In the genomic region with DNA sequence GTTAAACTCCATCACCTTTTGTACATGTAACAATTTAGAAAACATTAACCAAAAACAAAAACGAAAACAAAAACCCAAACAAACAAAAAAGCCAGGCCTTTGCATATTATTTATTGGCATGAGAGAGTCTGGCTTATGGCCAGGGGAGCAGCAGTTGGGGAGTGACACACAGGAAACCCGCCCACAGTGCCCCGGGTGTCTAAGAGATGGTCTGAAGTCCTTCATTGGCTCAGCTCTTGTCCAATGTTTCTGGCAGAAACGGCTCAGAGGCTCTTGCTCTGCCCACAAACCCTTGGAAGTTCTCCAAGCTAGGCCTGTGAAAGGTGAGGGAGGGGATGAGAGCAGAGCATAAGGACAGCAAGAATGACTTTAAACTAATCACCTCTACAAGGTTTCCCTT, we compare ENCODE assay signal across 9 cellular contexts.
DNase-seq lines count a peak whose midpoint lies in the region; TF ChIP-seq lines count a peak whose summit lies in the region.
"Had no signal": no experiment of that assay in that cellular context is flagged by ENCODE, and none has a peak within 500 bp of the region (broad histone marks: within the 10 kb centered on the region; RNA-seq: fewer than 3 reads in every experiment).

No MANE protein-coding gene starts in this region.

- WGBS in GM23248 (ENCODE audit: low coverage in 1 of 2, low lambda C conversion rate in 2 of 2, missing lambda C conversion rate in 2 of 2), 2 experiments, result 20 to 21% methylated on average over 4 of the region's 4 CpGs

- no peaks in the 10 kb centered on the region for H3K36me3 ChIP-seq in GM23248 (ENCODE audit: low read depth)

- no peaks in the 10 kb centered on the region for H3K79me2 ChIP-seq in GM23248 (ENCODE audit: insufficient read depth)

- H3K4me3 ChIP-seq in GM12865 (ENCODE audit: low read depth, low read length), result no peak overlapping the region
- H3K4me3 ChIP-seq in GM23248, result no peak overlapping the region
- H3K4me3 ChIP-seq in fibroblast of pulmonary artery (replicated peaks; ENCODE audit: low read depth, low read length), result no peak overlapping the region

- no peak overlapping the region for H3K9ac ChIP-seq in GM23248

- peak overlapping the region; percentile 29 for H3K4me2 ChIP-seq in GM23248 (ENCODE audit: unreplicated experiment)

- no peak for TF ChIP-seq CTCF in GM12865 (IDR thresholded peaks at IDR 0.05; ENCODE audit: insufficient read depth, low read depth, low read length, missing control alignments)
- TF ChIP-seq CTCF in fibroblast of pulmonary artery (IDR thresholded peaks at IDR 0.05; ENCODE audit: low read length, missing control alignments), result no peak

- H3K27me3 ChIP-seq in GM23248 (replicated peaks; ENCODE audit: insufficient read depth), result no peaks in the 10 kb centered on the region

- in situ Hi-C loops in GM23248 (cut with MboI), result no loop called here

- DNase-seq in GM12865 (ENCODE audit: low read depth) (peak; percentile 79), GM23248 (peak; percentile 85), MV-4-11 (lab: John Stamatoyannopoulos, UW) (peak; percentile 73), fibroblast of pulmonary artery (ENCODE audit: low read depth) (peak; percentile 67), middle frontal gyrus (ENCODE audit: extremely low spot score, low spot score) (no peak), GOT3 (lab: John Stamatoyannopoulos, UW) (no peak), dermis blood vessel endothelial cell (no peak), posterior cingulate gyrus (no peak)
- DNase-seq: activated B cell treated with CpG ODN at 0.5 μM for 24 hours had no signal

- peak overlapping the region; percentile 53 for H2AFZ ChIP-seq in GM23248

- no peaks in the 10 kb centered on the region for H3K9me3 ChIP-seq in GM23248 (ENCODE audit: low read depth)

- 0 out of 2 replicates have a peak, but pooled peaks cover 8% of the 10 kb centered on the region for H3F3A ChIP-seq in GM23248 (ENCODE audit: insufficient read depth)

- no peaks in the 10 kb centered on the region for H4K20me1 ChIP-seq in GM23248 (ENCODE audit: insufficient read depth)

- intact Hi-C loops in posterior cingulate gyrus (cut with DNase I), result no loop called here

- peak overlapping the region; percentile 14 for H3K27ac ChIP-seq in GM23248

- no peaks in the 10 kb centered on the region for H3K9me2 ChIP-seq in GM23248 (ENCODE audit: insufficient read depth)

- H3K4me1 ChIP-seq in GM23248 (ENCODE audit: insufficient read depth), result peaks cover 11% of the 10 kb centered on the region

Comparison
In these comparisons a context has a peak if more than half of its experiments do, and no peak if none do; other contexts are left out.
1. DNase-seq: peak in GM12865 (single experiment), GM23248 (single experiment), MV-4-11 (single experiment) and fibroblast of pulmonary artery (single experiment); none in middle frontal gyrus (single experiment), GOT3 (single experiment), dermis blood vessel endothelial cell (single experiment) and posterior cingulate gyrus (0 of 10).